In genomic region chr18:8957731-8958130, GRCh38 we compare ENCODE assay signal across 29 cellular contexts.
"Had no signal": no experiment of that assay in that cellular context is flagged by ENCODE, and none has a peak within 500 bp of the region (broad histone marks: within the 10 kb centered on the region; RNA-seq: fewer than 3 reads in every experiment).

No MANE protein-coding gene starts in this region.

- H3K4me3 ChIP-seq: cardiac muscle cell, SK-N-MC had no signal

- H3K27me3 ChIP-seq: brain microvascular endothelial cell, cardiac muscle cell had no signal

- DNase-seq: activated CD4-positive, alpha-beta memory T cell treated with anti-CD3 and anti-CD28 coated beads for 36 hours; activated CD4-positive, alpha-beta T cell treated with anti-CD3 and anti-CD28 coated beads, Interleukin-2, amount 10 ng/mL, durations not matched to agents 7 days and 5 days; activated CD4-positive, CD25-positive, alpha-beta regulatory T cell; activated CD8-positive, alpha-beta memory T cell treated with anti-CD3 and anti-CD28 coated beads for 24 hours; activated gamma-delta T cell; activated naive CD4-positive, alpha-beta T cell treated with anti-CD3 and anti-CD28 coated beads for 36 hours; activated T-cell treated with anti-CD3 and anti-CD28 coated beads, Interleukin-2, amount 50 U/mL, for 48 hours; brain microvascular endothelial cell; cerebellar nuclear complex; dermis blood vessel endothelial cell; NCI-H1092; NCI-H187 treated with DMSO at 0.1 percent for 48 hours; NCI-H2081 treated with DMSO at 0.1 percent for 48 hours; NCI-H2171; NCI-H2227 treated with DMSO at 0.1 percent for 48 hours; NCI-H510A treated with DMSO at 0.1 percent for 48 hours; NCI-H774; NK-92 treated with Interleukin-12 subunit alpha and Interleukin-12 subunit beta, amount 100 ng/mL, for 24 hours; OCI-M1; RPMI8226; T-cell; T-helper 2 cell; T1000 had no signal

- H3K36me3 ChIP-seq: brain microvascular endothelial cell, cardiac muscle cell had no signal

- H3K27ac ChIP-seq: brain microvascular endothelial cell, cardiac muscle cell, SK-N-MC had no signal

- ATAC-seq: activated T-helper 17 cell treated with anti-CD3 and anti-CD28 coated beads, Interleukin-2, amount 50 U/mL, for 72 hours; Panc1; Right ventricle myocardium inferior; T-cell had no signal

- FAIRE-seq: colon had no signal
